ENCODE assay signal across 18 cellular contexts in genomic region chr15:25469377-25469776, GRCh38. TPM values are rescaled to one million over a fixed set of nuclear protein-coding genes. Genes with fewer than 3 reads are reported as not detected.
A peak's percentile ranks its signal among the peaks of the same experiment; 100 is the strongest.
DNase-seq lines count a peak whose midpoint lies in the region; ATAC-seq and TF ChIP-seq lines count a peak whose summit lies in the region.
"Had no signal": no experiment of that assay in that cellular context is flagged by ENCODE, and none has a peak within 500 bp of the region (broad histone marks: within the 10 kb centered on the region; RNA-seq: fewer than 3 reads in every experiment).

No MANE protein-coding gene starts in this region.

- H3K4me3 ChIP-seq in fibroblast of the aortic adventitia (ENCODE audit: low read depth, low read length) (no peak overlapping the region), skeletal muscle cell (ENCODE audit: low read depth, low read length) (no peak overlapping the region)
- H3K4me3 ChIP-seq: ascending aorta, left lung had no signal

- no peak for TF ChIP-seq RAD21 in Ishikawa (IDR thresholded peaks at IDR 0.05; ENCODE audit: low read depth)

- peak; percentile 36 for DNase-seq in RWPE1 (ENCODE audit: low spot score)
- peak; percentile 0 for DNase-seq in fibroblast of the aortic adventitia (ENCODE audit: low read depth)
- peak; percentile 10 for DNase-seq in skeletal muscle cell (ENCODE audit: low read depth)
- no peak for DNase-seq in stimulated activated CD4-positive, alpha-beta T cell treated with anti-CD3 and anti-CD28 coated beads, Interleukin-2, amount 100 ng/mL, for 24 hours
- DNase-seq: activated CD8-positive, alpha-beta memory T cell treated with anti-CD3 and anti-CD28 coated beads for 24 hours; activated effector memory CD4-positive, alpha-beta T cell treated with anti-CD3 and anti-CD28 coated beads, Interleukin-2, amount 50 U/mL, for 16 hours; BE2C; left lung; naive thymus-derived CD8-positive, alpha-beta T cell; NCI-H146; NCI-H526; posterior cingulate gyrus; SW 1271 had no signal

- TF ChIP-seq CTCF in RWPE1 (conservative IDR thresholded peaks at IDR 0.05; ENCODE audit: low read depth) (no peak), fibroblast of the aortic adventitia (IDR thresholded peaks at IDR 0.05; ENCODE audit: insufficient read depth, low read length) (no peak)

- CTCF ChIA-PET in RWPE1 (lab: Yijun Ruan, JAX) = interaction anchor here (0.6 kb wide), 1 partner anchor 1397 kb away, joined by 3 read pairs; no protein-coding TSS in a partner anchor

- no peak for ATAC-seq in HG03442 (IDR thresholded peaks at IDR 0.05; ENCODE audit: unreplicated experiment)
- ATAC-seq in HG02840 (IDR thresholded peaks at IDR 0.05; ENCODE audit: low FRiP score, unreplicated experiment) = no peak
- ATAC-seq: left lung; naive thymus-derived CD8-positive, alpha-beta T cell; Panc1 had no signal

- H3K27ac ChIP-seq in RWPE1 = peak overlapping the region; percentile 48
- H3K27ac ChIP-seq: ascending aorta, left lung had no signal

- TF ChIP-seq EP300 in Ishikawa (IDR thresholded peaks at IDR 0.05; ENCODE audit: borderline replicate concordance) = peak; percentile 29; the same call in 1 of the 2 replicates

- POLR2A ChIA-PET in RWPE1 (lab: Yijun Ruan, JAX; ENCODE audit: low non-redundant PET) = no interaction called here

TF ChIP-seq in Ishikawa, 13 proteins besides CTCF, POLR2A, EP300 and RAD21:
- 0 out of 2 replicates have a peak, but pooled peaks have one; percentile 32 for TF ChIP-seq TEAD4 (IDR thresholded peaks at IDR 0.05)
- TF ChIP-seq NFIC (IDR thresholded peaks at IDR 0.05) = peak; percentile 89
- no peak for TF ChIP-seq TAF1 (IDR thresholded peaks at IDR 0.05; ENCODE audit: low read depth)

RNA-seq across cellular contexts. Expression of gene UBE3A, which starts 30.6 kb away (rescaled TPM):
- total RNA-seq in fibroblast of the aortic adventitia (ENCODE audit: low replicate concordance) = 60.3 and 80.3 TPM in 2 replicates

Comparison
In these comparisons a context has a peak if more than half of its experiments do, and no peak if none do; other contexts are left out.
1. DNase-seq: peak in RWPE1 (single experiment), fibroblast of the aortic adventitia (single experiment) and skeletal muscle cell (single experiment); none in stimulated activated CD4-positive, alpha-beta T cell treated with anti-CD3 and anti-CD28 coated beads, Interleukin-2, amount 100 ng/mL, for 24 hours (0 of 2).